ENCODE assay signal across 16 cellular contexts in the genomic region with DNA sequence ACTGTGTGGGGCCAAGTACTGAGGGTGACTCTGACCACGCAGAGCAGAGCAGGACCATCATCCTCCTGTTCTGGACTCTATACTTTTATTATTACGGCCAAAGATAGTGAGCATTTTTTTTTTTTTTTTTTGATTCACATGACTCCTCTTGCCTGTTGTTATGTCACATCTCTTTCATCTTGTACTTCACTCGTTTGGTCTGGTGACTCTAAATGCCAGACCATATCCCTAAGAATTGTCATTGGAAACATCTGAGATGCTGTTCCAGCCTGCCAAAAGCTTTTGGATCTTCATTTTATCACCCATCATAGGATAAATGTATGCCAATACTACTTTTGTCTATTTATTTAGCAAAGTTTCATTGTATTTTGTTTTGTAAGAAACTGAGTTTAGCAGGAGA.
A peak's percentile ranks its signal among the peaks of the same experiment; 100 is the strongest.
DNase-seq lines count a peak whose midpoint lies in the region; TF ChIP-seq lines count a peak whose summit lies in the region.
"Had no signal": no experiment of that assay in that cellular context is flagged by ENCODE, and none has a peak within 500 bp of the region (broad histone marks: within the 10 kb centered on the region; RNA-seq: fewer than 3 reads in every experiment).

No MANE protein-coding gene starts in this region.

- no peaks in the 10 kb centered on the region for H3K36me3 ChIP-seq in PC-9 (ENCODE audit: low read depth)
- no peaks in the 10 kb centered on the region for H3K36me3 ChIP-seq in fibroblast of lung (ENCODE audit: control insufficient read depth, insufficient read depth, low read length)
- H3K36me3 ChIP-seq in prostate gland, result no peaks in the 10 kb centered on the region
- H3K36me3 ChIP-seq in MG63, result no peaks in the 10 kb centered on the region
- H3K36me3 ChIP-seq: spleen had no signal

- H3K4me3 ChIP-seq in PC-9 (peak overlapping the region; percentile 28; the same call in 1 of the 2 replicates), fibroblast of lung (replicated peaks in 1 of 4; ENCODE audit: control extremely low read depth in 1 of 4, insufficient read depth in 1 of 4, low read depth in 3 of 4, low read length in 4 of 4) (no peak overlapping the region), prostate gland (no peak overlapping the region), MG63 (no peak overlapping the region)
- H3K4me3 ChIP-seq: spleen had no signal

- peaks cover 33% of the 10 kb centered on the region for H3F3A ChIP-seq in PC-9 (ENCODE audit: insufficient read depth, low read depth)

- H3K27ac ChIP-seq in 22Rv1 (peak overlapping the region; percentile 77), PC-9 (peak overlapping the region; percentile 95), fibroblast of lung (ENCODE audit: insufficient read depth, low read length) (peak overlapping the region; percentile 30), prostate gland (peak overlapping the region; percentile 76 to 90)
- H3K27ac ChIP-seq: foreskin keratinocyte, spleen had no signal

- no peaks in the 10 kb centered on the region for H3K9me2 ChIP-seq in PC-9 (ENCODE audit: insufficient read depth)

- H3K79me2 ChIP-seq in PC-9 (ENCODE audit: low read depth) (no peaks in the 10 kb centered on the region), fibroblast of lung (ENCODE audit: control insufficient read depth, insufficient read depth, low read length) (no peaks in the 10 kb centered on the region)

- TF ChIP-seq CTCF in 22Rv1 (IDR thresholded peaks at IDR 0.05) (no peak), PC-9 (conservative IDR thresholded peaks at IDR 0.05) (no peak), fibroblast of lung (conservative IDR thresholded peaks at IDR 0.05 in 1 of 2, IDR thresholded peaks at IDR 0.05 in 1 of 2; ENCODE audit: low read depth in 1 of 2, low read length in 2 of 2) (no peak), prostate gland (IDR thresholded peaks at IDR 0.05) (no peak)

- no peaks in the 10 kb centered on the region for H3K27me3 ChIP-seq in PC-9 (ENCODE audit: insufficient read depth, low read depth)
- H3K27me3 ChIP-seq in fibroblast of lung (ENCODE audit: control insufficient read depth, insufficient read depth, low read length), result no peaks in the 10 kb centered on the region
- no peaks in the 10 kb centered on the region for H3K27me3 ChIP-seq in prostate gland (replicated peaks; ENCODE audit: insufficient read depth)
- H3K27me3 ChIP-seq in MG63, result no peaks in the 10 kb centered on the region
- H3K27me3 ChIP-seq: foreskin keratinocyte had no signal

- H3K4me2 ChIP-seq in PC-9 (peak overlapping the region; percentile 69), fibroblast of lung (ENCODE audit: extremely low read depth, insufficient read depth, low read length) (no peak overlapping the region)

- WGBS in prostate gland, result 39% methylated on average over 3 of the region's 3 CpGs

- POLR2A ChIA-PET in PC-9 (lab: Charles Lee; ENCODE audit: unreplicated experiment), result interaction anchor here (0.7 to 0.9 kb wide), 2 partner anchors 98 to 441 kb away, joined by 3 to 18 read pairs; no protein-coding TSS in a partner anchor

- H2AFZ ChIP-seq in PC-9 (peak overlapping the region; percentile 60), fibroblast of lung (ENCODE audit: low read length) (no peak overlapping the region)

- H4K20me1 ChIP-seq in PC-9 (ENCODE audit: insufficient read depth) (no peaks in the 10 kb centered on the region), fibroblast of lung (ENCODE audit: control insufficient read depth, extremely low read depth, insufficient read depth, low read length) (no peaks in the 10 kb centered on the region)

- H3K9me3 ChIP-seq in PC-9 (ENCODE audit: insufficient read depth, low read depth), result no peaks in the 10 kb centered on the region
- H3K9me3 ChIP-seq in fibroblast of lung (ENCODE audit: control insufficient read depth, insufficient read depth, low read depth, low read length), result no peaks in the 10 kb centered on the region
- H3K9me3 ChIP-seq in prostate gland, result no peaks in the 10 kb centered on the region
- H3K9me3 ChIP-seq in MG63, result no peaks in the 10 kb centered on the region
- H3K9me3 ChIP-seq: spleen had no signal

- H3K4me1 ChIP-seq in PC-9 (replicated peaks; ENCODE audit: insufficient read depth), result peaks cover 46% of the 10 kb centered on the region
- peaks cover 23% of the 10 kb centered on the region for H3K4me1 ChIP-seq in fibroblast of lung (ENCODE audit: control insufficient read depth, extremely low read depth, insufficient read depth, low read length)
- peaks cover 18% of the 10 kb centered on the region for H3K4me1 ChIP-seq in prostate gland (replicated peaks)
- H3K4me1 ChIP-seq: foreskin keratinocyte had no signal

- BruUV-seq in PC-9 (replicated peaks; lab: Mats Ljungman, UMichigan), result no TSS peak

- intact Hi-C loops in PC-9 (cut with micrococcal nuclease; ENCODE audit: unreplicated experiment), result loop anchor here (1.0 to 5.0 kb wide), 4 partner anchors 98 to 329 kb away; no protein-coding TSS in a partner anchor
- intact Hi-C loops in prostate gland (cut with DNase I), result loop anchor here (5.0 kb wide), 2 partner anchors 34 to 169 kb away; a partner anchor contains a TSS
- intact Hi-C loops in head of caudate nucleus (cut with DNase I), result no loop called here

- DNase-seq in PC-9 (no peak), fibroblast of lung (ENCODE audit: low read depth in 2 of 2) (no peak), prostate gland (ENCODE audit: low spot score) (no peak), head of caudate nucleus (no peak), MG63 (no peak), MV-4-11 (lab: John Stamatoyannopoulos, UW) (no peak), NCI-H2081 (lab: John Stamatoyannopoulos, UW) (no peak)
- DNase-seq: activated gamma-delta T cell; COR-L47; Kasumi-1; NCI-H1436 treated with DMSO at 0.1 percent for 48 hours; NCI-H446 treated with DMSO at 0.1 percent for 48 hours; spleen; stimulated activated naive CD8-positive, alpha-beta T cell treated with anti-CD3 and anti-CD28 coated beads, Interleukin-15, amount 100 ng/mL, for 72 hours had no signal

- CTCF ChIA-PET in PC-9 (lab: Charles Lee), result interaction anchor here (0.6 to 4.8 kb wide), 7 partner anchors 34 to 440 kb away, joined by 3 to 34 read pairs (median 4); no protein-coding TSS in a partner anchor

- no peak overlapping the region for H3K9ac ChIP-seq in fibroblast of lung (ENCODE audit: insufficient read depth, low read length)

- TF ChIP-seq POLR2A in prostate gland (IDR thresholded peaks at IDR 0.05), result no peak

Comparison
In these comparisons a context has a peak if more than half of its experiments do, and no peak if none do; other contexts are left out.
1. H3K27ac ChIP-seq: peak in every context shown above with its lines; median percentile 95 in PC-9; 83 in prostate gland; 77 in 22Rv1; 30 in fibroblast of lung.